In genomic region chr12:68131867-68132414, GRCh38 we compare ENCODE assay signal across 1 cellular context.
TF ChIP-seq lines count a peak whose summit lies in the region.

No MANE protein-coding gene starts in this region.

TF ChIP-seq in H1, 55 proteins besides CTCF, POLR2A, EP300 and RAD21:
- no peak for TF ChIP-seq RBBP5 (IDR thresholded peaks at IDR 0.05; ENCODE audit: borderline replicate concordance, low read depth, low read length)
- TF ChIP-seq E2F6 (IDR thresholded peaks at IDR 0.05): no peak
- TF ChIP-seq SIN3A (conservative IDR thresholded peaks at IDR 0.05 in 1 of 2, IDR thresholded peaks at IDR 0.05 in 1 of 2; ENCODE audit: low read depth in 1 of 2, low read length in 2 of 2): no peak
- TF ChIP-seq RNF2 (IDR thresholded peaks at IDR 0.05; ENCODE audit: borderline replicate concordance, low read depth, low read length, missing control alignments, poor library complexity, severe bottlenecking): no peak
- TF ChIP-seq KDM1A (IDR thresholded peaks at IDR 0.05; ENCODE audit: borderline replicate concordance, low read length): no peak
- TF ChIP-seq CBX5 (IDR thresholded peaks at IDR 0.05; ENCODE audit: low read depth, low read length): no peak
- TF ChIP-seq EGR1 (IDR thresholded peaks at IDR 0.05; ENCODE audit: borderline replicate concordance, low read depth, low read length): no peak
- no peak for TF ChIP-seq BRCA1 (IDR thresholded peaks at IDR 0.05; ENCODE audit: low read depth, low read length)
- TF ChIP-seq CTBP2 (IDR thresholded peaks at IDR 0.05; ENCODE audit: borderline replicate concordance, insufficient read depth, insufficient read length, low read length): no peak
- TF ChIP-seq ATF2 (IDR thresholded peaks at IDR 0.05; ENCODE audit: low read length): no peak
- TF ChIP-seq POLR2AphosphoS5 (IDR thresholded peaks at IDR 0.05; ENCODE audit: low read depth, low read length): no peak
- TF ChIP-seq TEAD4 (IDR thresholded peaks at IDR 0.05; ENCODE audit: low read depth, low read length): no peak
- no peak for TF ChIP-seq KDM4A (IDR thresholded peaks at IDR 0.05; ENCODE audit: low read depth, low read length, severe bottlenecking)
- TF ChIP-seq CBX8 (IDR thresholded peaks at IDR 0.05; ENCODE audit: borderline replicate concordance, low read depth, low read length): no peak
- no peak for TF ChIP-seq TCF12 (IDR thresholded peaks at IDR 0.05; ENCODE audit: low read depth, low read length)
- no peak for TF ChIP-seq PHF8 (conservative IDR thresholded peaks at IDR 0.05; ENCODE audit: low read depth, low read length)
